ENCODE assay signal across 13 cellular contexts in genomic region chr4:181757921-181758320, GRCh38.
"Had no signal": no experiment of that assay in that cellular context is flagged by ENCODE, and none has a peak within 500 bp of the region (broad histone marks: within the 10 kb centered on the region; RNA-seq: fewer than 3 reads in every experiment).

No MANE protein-coding gene starts in this region.

- H3K36me3 Mint-ChIP-seq: activated naive CD8-positive, alpha-beta T cell treated with anti-CD3 and anti-CD28 coated beads, Interleukin-2, amount 10 ng/mL, durations not matched to agents 7 days and 5 days; stimulated activated effector memory CD8-positive, alpha-beta T cell treated with anti-CD3 and anti-CD28 coated beads, Interleukin-12 subunit alpha, Interleukin-12 subunit beta, amount 100 ng/mL, for 72 hours had no signal

- ATAC-seq: activated CD4-positive, CD25-positive, alpha-beta regulatory T cell treated with anti-CD3 and anti-CD28 coated beads, Interleukin-2, amount 50 U/mL, for 24 hours; foreskin keratinocyte; left ventricle myocardium superior; stimulated activated effector memory CD8-positive, alpha-beta T cell treated with anti-CD3 and anti-CD28 coated beads, Interleukin-12 subunit alpha, Interleukin-12 subunit beta, amount 100 ng/mL, for 72 hours had no signal

- H3K27me3 ChIP-seq: brain microvascular endothelial cell, thyroid gland had no signal

- FAIRE-seq: endothelial cell of umbilical vein had no signal

- H3K9me3 ChIP-seq: thyroid gland had no signal

- H3K4me3 ChIP-seq: thyroid gland had no signal

- H3K27ac ChIP-seq: brain microvascular endothelial cell, foreskin keratinocyte, thyroid gland had no signal

- H3K27ac Mint-ChIP-seq: activated naive CD8-positive, alpha-beta T cell treated with anti-CD3 and anti-CD28 coated beads, Interleukin-2, amount 10 ng/mL, durations not matched to agents 7 days and 5 days; activated T-helper 1 cell treated with anti-CD3 and anti-CD28 coated beads, Interleukin-12 subunit alpha, Interleukin-12 subunit beta, Interleukin-2, Interleukin-4 antibody, amounts not matched to agents 30 ng/mL and 10 ng/mL and 1 ng/mL, durations not matched to agents 14 hours and 24 hours and 36 hours; nephron progenitor cell; stimulated activated effector memory CD8-positive, alpha-beta T cell treated with anti-CD3 and anti-CD28 coated beads, Interleukin-12 subunit alpha, Interleukin-12 subunit beta, amount 100 ng/mL, for 72 hours had no signal

- H3K4me3 Mint-ChIP-seq: activated naive CD8-positive, alpha-beta T cell treated with anti-CD3 and anti-CD28 coated beads, Interleukin-2, amount 10 ng/mL, durations not matched to agents 7 days and 5 days; activated T-helper 1 cell treated with anti-CD3 and anti-CD28 coated beads, Interleukin-12 subunit alpha, Interleukin-12 subunit beta, Interleukin-2, Interleukin-4 antibody, amounts not matched to agents 30 ng/mL and 10 ng/mL and 1 ng/mL, durations not matched to agents 14 hours and 24 hours and 36 hours; nephron progenitor cell; stimulated activated effector memory CD8-positive, alpha-beta T cell treated with anti-CD3 and anti-CD28 coated beads, Interleukin-12 subunit alpha, Interleukin-12 subunit beta, amount 100 ng/mL, for 72 hours had no signal

- H3K9me3 Mint-ChIP-seq: activated naive CD8-positive, alpha-beta T cell treated with anti-CD3 and anti-CD28 coated beads, Interleukin-2, amount 10 ng/mL, durations not matched to agents 7 days and 5 days; activated T-helper 1 cell treated with anti-CD3 and anti-CD28 coated beads, Interleukin-12 subunit alpha, Interleukin-12 subunit beta, Interleukin-2, Interleukin-4 antibody, amounts not matched to agents 30 ng/mL and 10 ng/mL and 1 ng/mL, durations not matched to agents 14 hours and 24 hours and 36 hours; nephron progenitor cell had no signal

- DNase-seq: activated naive CD4-positive, alpha-beta T cell; activated naive CD8-positive, alpha-beta T cell treated with anti-CD3 and anti-CD28 coated beads, Interleukin-2, amount 10 ng/mL, durations not matched to agents 7 days and 5 days; brain microvascular endothelial cell; effector CD8-positive, alpha-beta T cell; foreskin keratinocyte; kidney glomerular epithelial cell; left ventricle myocardium superior; nephron progenitor cell; thyroid gland had no signal

- H3K4me1 Mint-ChIP-seq: activated naive CD8-positive, alpha-beta T cell treated with anti-CD3 and anti-CD28 coated beads, Interleukin-2, amount 10 ng/mL, durations not matched to agents 7 days and 5 days; stimulated activated effector memory CD8-positive, alpha-beta T cell treated with anti-CD3 and anti-CD28 coated beads, Interleukin-12 subunit alpha, Interleukin-12 subunit beta, amount 100 ng/mL, for 72 hours had no signal

- H3K36me3 ChIP-seq: brain microvascular endothelial cell, thyroid gland had no signal

- H3K4me1 ChIP-seq: foreskin keratinocyte, thyroid gland had no signal

- H3K27me3 Mint-ChIP-seq: activated naive CD8-positive, alpha-beta T cell treated with anti-CD3 and anti-CD28 coated beads, Interleukin-2, amount 10 ng/mL, durations not matched to agents 7 days and 5 days had no signal
